In the genomic region with DNA sequence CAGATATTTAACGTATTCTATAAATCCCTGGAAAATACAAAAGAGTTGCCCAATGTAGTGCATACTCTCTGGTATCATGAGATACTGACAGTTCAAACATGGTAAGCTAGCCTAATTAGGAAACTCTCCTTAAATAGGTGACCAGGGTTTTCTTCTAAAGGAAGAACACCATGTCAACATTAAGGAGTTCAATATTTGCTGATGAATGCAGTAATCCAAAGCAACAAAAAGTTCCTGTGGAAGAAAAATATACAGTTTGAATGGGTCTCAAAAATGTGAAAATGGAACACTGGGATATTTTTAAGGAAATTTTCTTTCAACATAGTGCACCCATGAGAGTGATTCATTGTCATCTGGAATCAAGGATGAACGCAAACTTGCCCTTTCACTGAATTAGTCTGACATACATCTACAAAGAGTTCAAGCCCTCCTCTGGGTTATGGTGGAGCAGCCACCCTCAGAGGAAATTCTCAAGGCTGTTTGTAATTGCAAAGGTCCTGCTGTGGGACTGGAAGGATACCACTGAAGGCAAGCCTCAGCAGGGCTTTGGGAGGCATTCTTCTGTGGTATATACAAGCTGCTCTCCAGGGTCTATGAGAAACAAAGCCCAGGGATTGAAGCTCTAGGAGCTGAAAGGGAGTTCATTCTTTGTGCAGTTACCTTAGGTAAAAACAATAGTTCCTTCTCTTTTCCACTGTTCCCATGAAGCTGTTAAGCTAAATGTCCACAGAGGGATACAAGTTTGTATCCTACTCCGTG, we compare ENCODE assay signal across 17 cellular contexts.
"Had no signal": no experiment of that assay in that cellular context is flagged by ENCODE, and none has a peak within 500 bp of the region (broad histone marks: within the 10 kb centered on the region; RNA-seq: fewer than 3 reads in every experiment).

No MANE protein-coding gene starts in this region.

- H3K9me3 ChIP-seq: adrenal gland, heart right ventricle, ovary, stomach, thyroid gland, uterus had no signal

- H3K36me3 Mint-ChIP-seq: T-cell had no signal

- H3K36me3 ChIP-seq: adrenal gland, heart right ventricle, ovary, stomach, thyroid gland, uterus had no signal

- H3K27ac Mint-ChIP-seq: activated CD4-positive, alpha-beta T cell treated with anti-CD3 and anti-CD28 coated beads, Interleukin-2, amount 10 ng/mL, durations not matched to agents 7 days and 5 days; activated naive CD4-positive, alpha-beta T cell treated with anti-CD3 and anti-CD28 coated beads for 36 hours; natural killer cell; T-cell had no signal

- H3K4me1 Mint-ChIP-seq: activated CD4-positive, alpha-beta T cell treated with anti-CD3 and anti-CD28 coated beads, Interleukin-2, amount 10 ng/mL, durations not matched to agents 7 days and 5 days; natural killer cell; T-cell had no signal

- DNase-seq: activated CD4-positive, alpha-beta T cell treated with anti-CD3 and anti-CD28 coated beads, Interleukin-2, amount 10 ng/mL, durations not matched to agents 7 days and 5 days; activated CD8-positive, alpha-beta memory T cell treated with anti-CD3 and anti-CD28 coated beads for 24 hours; activated naive CD4-positive, alpha-beta T cell treated with anti-CD3 and anti-CD28 coated beads for 36 hours; adrenal gland; central memory CD4-positive, alpha-beta T cell; cortex of kidney; effector CD8-positive, alpha-beta T cell; heart right ventricle; mammary epithelial cell; natural killer cell; ovary; stomach; T-cell; thyroid gland; uterus had no signal

- H3K4me3 Mint-ChIP-seq: activated CD4-positive, alpha-beta T cell treated with anti-CD3 and anti-CD28 coated beads, Interleukin-2, amount 10 ng/mL, durations not matched to agents 7 days and 5 days; activated naive CD4-positive, alpha-beta T cell treated with anti-CD3 and anti-CD28 coated beads for 36 hours; natural killer cell; T-cell had no signal

- H3K4me3 ChIP-seq: adrenal gland, heart right ventricle, ovary, stomach, thyroid gland, uterus had no signal

- H3K27me3 Mint-ChIP-seq: activated CD4-positive, alpha-beta T cell treated with anti-CD3 and anti-CD28 coated beads, Interleukin-2, amount 10 ng/mL, durations not matched to agents 7 days and 5 days; T-cell had no signal

- H3K27me3 ChIP-seq: adrenal gland, heart right ventricle, ovary, stomach, thyroid gland, uterus had no signal

- FAIRE-seq: islet of Langerhans had no signal

- ATAC-seq: heart right ventricle, left lobe of liver, natural killer cell, T-cell had no signal

- H3K9me3 Mint-ChIP-seq: activated CD4-positive, alpha-beta T cell treated with anti-CD3 and anti-CD28 coated beads, Interleukin-2, amount 10 ng/mL, durations not matched to agents 7 days and 5 days had no signal

- H3K27ac ChIP-seq: adrenal gland, heart right ventricle, ovary, stomach, thyroid gland, uterus had no signal

- H3K4me1 ChIP-seq: stomach, thyroid gland, uterus had no signal
